In the genomic region with DNA sequence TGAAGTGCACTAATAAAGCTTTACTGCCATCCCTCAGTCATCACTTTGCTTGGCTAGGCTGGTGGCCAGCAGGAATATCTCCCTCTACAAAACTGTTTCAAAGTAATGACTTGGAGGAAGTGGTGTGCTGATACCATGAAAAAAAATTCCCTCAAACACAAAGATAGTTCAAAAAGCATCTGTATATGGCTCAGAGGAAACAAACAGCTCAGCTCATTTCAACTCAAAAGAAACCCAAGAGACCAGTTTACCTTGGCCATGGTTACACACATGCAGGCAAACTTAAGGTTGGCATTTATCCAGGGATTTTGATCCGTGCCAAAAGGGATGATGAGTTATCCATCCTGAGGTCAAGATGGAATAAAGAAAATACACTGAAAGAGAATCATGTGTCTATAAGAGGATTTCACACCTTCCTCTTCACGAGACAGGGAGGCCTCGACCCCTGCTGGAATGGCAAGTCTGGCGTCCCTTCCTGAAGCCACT, we compare ENCODE assay signal across 10 cellular contexts. TPM values are rescaled to one million over a fixed set of nuclear protein-coding genes. Genes with fewer than 3 reads are reported as not detected.
DNase-seq lines count a peak whose midpoint lies in the region; ATAC-seq and TF ChIP-seq lines count a peak whose summit lies in the region.
"Had no signal": no experiment of that assay in that cellular context is flagged by ENCODE, and none has a peak within 500 bp of the region (broad histone marks: within the 10 kb centered on the region; RNA-seq: fewer than 3 reads in every experiment).

No MANE protein-coding gene starts in this region.

- peak overlapping the region; percentile 49 for H3K4me3 Mint-ChIP-seq in activated CD4-positive, alpha-beta T cell treated with anti-CD3 and anti-CD28 coated beads, Interleukin-2, amount 10 ng/mL, durations not matched to agents 24 days and 14 days
- H3K4me3 Mint-ChIP-seq in T-cell, result peak overlapping the region in 2 of 3 donors; percentile 29 to 49

- peak; percentile 73 for DNase-seq in activated CD4-positive, alpha-beta T cell treated with anti-CD3 and anti-CD28 coated beads, Interleukin-2, amount 10 ng/mL, durations not matched to agents 24 days and 14 days
- no peak for DNase-seq in activated CD4-positive, alpha-beta T cell treated with anti-CD3 and anti-CD28 coated beads, Interleukin-2, amount 50 U/mL, for 1 hour
- DNase-seq in T-cell (no peak), fibroblast of mammary gland (ENCODE audit: low read depth) (peak; percentile 95), stromal cell of bone marrow (ENCODE audit: low read depth) (peak; percentile 88), posterior vena cava (ENCODE audit: low spot score) (no peak), NCI-H526 treated with DMSO at 0.1 percent for 48 hours (lab: John Stamatoyannopoulos, UW) (no peak)
- DNase-seq: cortex of kidney, nucleus accumbens had no signal

- TF ChIP-seq CTCF in fibroblast of mammary gland (conservative IDR thresholded peaks at IDR 0.05; ENCODE audit: control insufficient read depth, insufficient read depth, low read depth, low read length), result no peak

- H3K4me3 ChIP-seq in fibroblast of mammary gland (ENCODE audit: control insufficient read depth, low read depth, low read length), result no peak overlapping the region

- CTCF ChIA-PET in T-cell (lab: Charles Lee), result interaction anchor here (0.6 to 1.7 kb wide), 7 partner anchors 12 to 1704 kb away, joined by 3 to 9 read pairs (median 4); no protein-coding TSS in a partner anchor

- peak overlapping the region; percentile 90 for H3K27ac Mint-ChIP-seq in activated CD4-positive, alpha-beta T cell treated with anti-CD3 and anti-CD28 coated beads, Interleukin-2, amount 10 ng/mL, durations not matched to agents 24 days and 14 days
- peak overlapping the region; percentile 81 to 89 for H3K27ac Mint-ChIP-seq in T-cell

- H3K27me3 Mint-ChIP-seq in activated CD4-positive, alpha-beta T cell treated with anti-CD3 and anti-CD28 coated beads, Interleukin-2, amount 10 ng/mL, durations not matched to agents 24 days and 14 days, result no peaks in the 10 kb centered on the region
- no peaks in the 10 kb centered on the region for H3K27me3 Mint-ChIP-seq in T-cell

- POLR2A ChIA-PET in T-cell (lab: Charles Lee), result interaction anchor here (0.6 to 1.5 kb wide), 3 partner anchors 9 to 21 kb away, joined by 3 to 12 read pairs (median 3); partner anchors contain the start of gene WIPF1 (in 1 of the 2)

- intact Hi-C loops in activated CD4-positive, alpha-beta T cell treated with anti-CD3 and anti-CD28 coated beads, Interleukin-2, amount 10 ng/mL, durations not matched to agents 24 days and 14 days (cut with micrococcal nuclease), result loop anchor here (2.0 kb wide), 1 partner anchor 19 kb away; the partner anchor contains the start of gene WIPF1
- intact Hi-C loops in posterior vena cava (cut with DNase I), result loop anchor here in 1 of 2 donors (10.0 kb wide), 1 partner anchor 69 kb away; no protein-coding TSS in a partner anchor

- peak; percentile 59 to 85 (median 68) for ATAC-seq in T-cell (replicated peaks in 1 of 4)
- no peak for ATAC-seq in GM21360 (IDR thresholded peaks at IDR 0.05; ENCODE audit: unreplicated experiment)

- peaks cover 57% of the 10 kb centered on the region for H3K36me3 Mint-ChIP-seq in activated CD4-positive, alpha-beta T cell treated with anti-CD3 and anti-CD28 coated beads, Interleukin-2, amount 10 ng/mL, durations not matched to agents 24 days and 14 days (ENCODE audit: low read depth)
- peaks cover 34% of the 10 kb centered on the region for H3K36me3 Mint-ChIP-seq in T-cell

- H3K9me3 Mint-ChIP-seq in activated CD4-positive, alpha-beta T cell treated with anti-CD3 and anti-CD28 coated beads, Interleukin-2, amount 10 ng/mL, durations not matched to agents 24 days and 14 days, result no peaks in the 10 kb centered on the region
- no peaks in the 10 kb centered on the region for H3K9me3 Mint-ChIP-seq in T-cell

- peaks cover 71% of the 10 kb centered on the region for H3K4me1 Mint-ChIP-seq in activated CD4-positive, alpha-beta T cell treated with anti-CD3 and anti-CD28 coated beads, Interleukin-2, amount 10 ng/mL, durations not matched to agents 24 days and 14 days
- peaks cover 88 to 91% (median 88%) of the 10 kb centered on the region in 3 donors for H3K4me1 Mint-ChIP-seq in T-cell

RNA-seq across cellular contexts. Expression of gene WIPF1, which starts 18.4 kb away (rescaled TPM):
- total RNA-seq in activated CD4-positive, alpha-beta T cell treated with anti-CD3 and anti-CD28 coated beads, Interleukin-2, amount 10 ng/mL, durations not matched to agents 24 days and 14 days, result 280 and 287 TPM in 2 replicates
- total RNA-seq in T-cell, result 100 to 1,000 TPM; 349 to 412 (median 372) TPM
- total RNA-seq in posterior vena cava, result 10 to 100 TPM; 59.9 to 65.1 TPM

Comparison
In these comparisons a context has a peak if more than half of its experiments do, and no peak if none do; other contexts are left out.
1. DNase-seq: peak in activated CD4-positive, alpha-beta T cell treated with anti-CD3 and anti-CD28 coated beads, Interleukin-2, amount 10 ng/mL, durations not matched to agents 24 days and 14 days (single experiment), fibroblast of mammary gland (single experiment) and stromal cell of bone marrow (single experiment); none in activated CD4-positive, alpha-beta T cell treated with anti-CD3 and anti-CD28 coated beads, Interleukin-2, amount 50 U/mL, for 1 hour (single experiment), T-cell (0 of 34), posterior vena cava (single experiment) and NCI-H526 treated with DMSO at 0.1 percent for 48 hours (single experiment).